In genomic region chr19:49339364-49340068, GRCh38 we compare ENCODE assay signal across 1 cellular context.
TF ChIP-seq lines count a peak whose summit lies in the region.

No MANE protein-coding gene starts in this region.

TF ChIP-seq in K562, 482 proteins besides CTCF, POLR2A, EP300 and RAD21 (continues in another document):
- TF ChIP-seq ZNF778 (CRISPR knock-in tag; IDR thresholded peaks at IDR 0.05), result no peak
- TF ChIP-seq RFX7 (CRISPR knock-in tag; IDR thresholded peaks at IDR 0.05), result no peak
- no peak for TF ChIP-seq MLX (CRISPR knock-in tag; conservative IDR thresholded peaks at IDR 0.05)
- no peak for TF ChIP-seq PHF21A (IDR thresholded peaks at IDR 0.05; ENCODE audit: borderline replicate concordance, low read depth)
- no peak for TF ChIP-seq NR2C1 (IDR thresholded peaks at IDR 0.05)
- TF ChIP-seq NR2C1 (tag; IDR thresholded peaks at IDR 0.05), result no peak
- TF ChIP-seq NFRKB (IDR thresholded peaks at IDR 0.05; ENCODE audit: low read depth), result no peak
- TF ChIP-seq HIVEP1 (CRISPR knock-in tag; IDR thresholded peaks at IDR 0.05), result no peak
- TF ChIP-seq MAX (CRISPR knock-in tag; IDR thresholded peaks at IDR 0.05), result no peak
- TF ChIP-seq ZNF133 (CRISPR knock-in tag; IDR thresholded peaks at IDR 0.05), result no peak
- TF ChIP-seq ARHGAP35 (IDR thresholded peaks at IDR 0.05; ENCODE audit: partially characterized antibody), result no peak
- no peak for TF ChIP-seq SP2 (IDR thresholded peaks at IDR 0.05; ENCODE audit: extremely low read depth, low read depth, low read length, poor library complexity, severe bottlenecking)
- TF ChIP-seq KLF6 (CRISPR knock-in tag; IDR thresholded peaks at IDR 0.05; ENCODE audit: borderline replicate concordance), result no peak
- no peak for TF ChIP-seq ELF4 (CRISPR knock-in tag; IDR thresholded peaks at IDR 0.05)
- TF ChIP-seq E4F1 (CRISPR knock-in tag; IDR thresholded peaks at IDR 0.05; ENCODE audit: borderline replicate concordance), result no peak
- no peak for TF ChIP-seq TAF9B (IDR thresholded peaks at IDR 0.05; ENCODE audit: partially characterized antibody)
- TF ChIP-seq ETV6 (IDR thresholded peaks at IDR 0.05; ENCODE audit: borderline replicate concordance in 1 of 2, low read depth in 2 of 2, low read length in 1 of 2), result no peak
- TF ChIP-seq ETV6 (CRISPR knock-in tag; IDR thresholded peaks at IDR 0.05; ENCODE audit: borderline replicate concordance), result no peak
- TF ChIP-seq SRSF7 (optimal IDR thresholded peaks at IDR 0.05; ENCODE audit: low read depth, low read length), result no peak
- no peak for TF ChIP-seq CTCFL (IDR thresholded peaks at IDR 0.05; ENCODE audit: borderline replicate concordance, insufficient read depth, low read depth, low read length, poor library complexity, severe bottlenecking)
- TF ChIP-seq THAP7 (CRISPR knock-in tag; IDR thresholded peaks at IDR 0.05), result no peak
- TF ChIP-seq ZNF408 (CRISPR knock-in tag; IDR thresholded peaks at IDR 0.05; ENCODE audit: low read depth), result no peak
- TF ChIP-seq POLR2G (IDR thresholded peaks at IDR 0.05; ENCODE audit: low read depth, low read length), result peak; percentile 70
- TF ChIP-seq ZNF143 (CRISPR knock-in tag; IDR thresholded peaks at IDR 0.05), result no peak
- TF ChIP-seq ZKSCAN1 (IDR thresholded peaks at IDR 0.05; ENCODE audit: low read depth, low read length), result no peak
- no peak for TF ChIP-seq ZNF644 (tag; IDR thresholded peaks at IDR 0.05; ENCODE audit: low read depth)
- no peak for TF ChIP-seq KDM5B (IDR thresholded peaks at IDR 0.05; ENCODE audit: insufficient replicate concordance, low read depth, low read length)
- no peak for TF ChIP-seq FOSL1 (tag; conservative IDR thresholded peaks at IDR 0.05)
- TF ChIP-seq CHD1 (IDR thresholded peaks at IDR 0.05; ENCODE audit: low read length), result no peak
- TF ChIP-seq ZNF282 (CRISPR knock-in tag; IDR thresholded peaks at IDR 0.05), result no peak
- TF ChIP-seq PATZ1 (CRISPR knock-in tag; IDR thresholded peaks at IDR 0.05; ENCODE audit: borderline replicate concordance), result no peak
- no peak for TF ChIP-seq ETV1 (tag; conservative IDR thresholded peaks at IDR 0.05; ENCODE audit: low read depth)
- no peak for TF ChIP-seq DNMT1 (IDR thresholded peaks at IDR 0.05)
- no peak for TF ChIP-seq UBTF (IDR thresholded peaks at IDR 0.05; ENCODE audit: borderline replicate concordance in 1 of 2, low read depth in 2 of 2, low read length in 2 of 2)
- TF ChIP-seq RBM14 (IDR thresholded peaks at IDR 0.05; ENCODE audit: borderline replicate concordance, insufficient read depth, low read depth, low read length), result no peak
- no peak for TF ChIP-seq HDGF (IDR thresholded peaks at IDR 0.05)
- peak; percentile 38 for TF ChIP-seq NFYB (IDR thresholded peaks at IDR 0.05; ENCODE audit: extremely low read depth, insufficient read length)
- no peak for TF ChIP-seq ZC3H4 (CRISPR knock-in tag; IDR thresholded peaks at IDR 0.05; ENCODE audit: borderline replicate concordance)
- TF ChIP-seq CHD2 (IDR thresholded peaks at IDR 0.05; ENCODE audit: low read depth, low read length), result no peak
- TF ChIP-seq SP1 (CRISPR knock-in tag; IDR thresholded peaks at IDR 0.05), result no peak
- no peak for TF ChIP-seq ZBTB9 (CRISPR knock-in tag; IDR thresholded peaks at IDR 0.05)
- peak in 1 of 2 experiments; percentile 5; a peak in 1 of 4 replicates for TF ChIP-seq NRF1 (conservative IDR thresholded peaks at IDR 0.05 in 1 of 2, IDR thresholded peaks at IDR 0.05 in 1 of 2)
- no peak for TF ChIP-seq SMARCE1 (IDR thresholded peaks at IDR 0.05)
- no peak for TF ChIP-seq ETS2 (tag; IDR thresholded peaks at IDR 0.05; ENCODE audit: borderline replicate concordance, poor library complexity, severe bottlenecking)
- peak in 1 of 2 experiments; percentile 7 for TF ChIP-seq E2F6 (IDR thresholded peaks at IDR 0.05; ENCODE audit: borderline replicate concordance in 1 of 2, extremely low read depth in 1 of 2, insufficient read depth in 1 of 2, insufficient read length in 1 of 2, low read depth in 1 of 2, low read length in 1 of 2, poor library complexity in 1 of 2, severe bottlenecking in 1 of 2)
- no peak for TF ChIP-seq GABPA (tag; conservative IDR thresholded peaks at IDR 0.05; ENCODE audit: low read depth)
- TF ChIP-seq ZNF253 (CRISPR knock-in tag; conservative IDR thresholded peaks at IDR 0.05), result no peak
- peak; percentile 22 to 59; a peak in 1 of 4 replicates for TF ChIP-seq MAZ (CRISPR knock-in tag; conservative IDR thresholded peaks at IDR 0.05 in 1 of 2, IDR thresholded peaks at IDR 0.05 in 1 of 2)
- TF ChIP-seq ZFP36 (IDR thresholded peaks at IDR 0.05; ENCODE audit: low read depth, low read length, partially characterized antibody), result no peak
- no peak for TF ChIP-seq ATF7 (IDR thresholded peaks at IDR 0.05)
- TF ChIP-seq ZNF23 (CRISPR knock-in tag; IDR thresholded peaks at IDR 0.05), result no peak
- no peak for TF ChIP-seq CREM (IDR thresholded peaks at IDR 0.05; ENCODE audit: low read depth)
- TF ChIP-seq MLLT1 (IDR thresholded peaks at IDR 0.05), result no peak
- TF ChIP-seq CTBP1 (IDR thresholded peaks at IDR 0.05; ENCODE audit: borderline replicate concordance), result no peak
- TF ChIP-seq CREB1 (IDR thresholded peaks at IDR 0.05), result no peak
- no peak for TF ChIP-seq CREB1 (CRISPR knock-in tag; IDR thresholded peaks at IDR 0.05)
- no peak for TF ChIP-seq ZNF224 (CRISPR knock-in tag; IDR thresholded peaks at IDR 0.05)
- no peak for TF ChIP-seq CCAR2 (IDR thresholded peaks at IDR 0.05; ENCODE audit: low read depth, low read length)
- no peak for TF ChIP-seq ZNF589 (CRISPR knock-in tag; IDR thresholded peaks at IDR 0.05; ENCODE audit: low read depth)
- no peak for TF ChIP-seq POLR3G (IDR thresholded peaks at IDR 0.05; ENCODE audit: extremely low read depth, insufficient read length, insufficient replicate concordance)
- no peak for TF ChIP-seq SOX6 (IDR thresholded peaks at IDR 0.05)
